In genomic region chr1:202010042-202011015, GRCh38 we compare ENCODE assay signal across 1 cellular context.
TF ChIP-seq lines count a peak whose summit lies in the region.

Gene ELF3 (plus strand): TSS chr1:202010587. CDS start chr1:202011137, 550 bp downstream.

TF ChIP-seq in HepG2, 621 proteins besides CTCF, POLR2A, EP300 and RAD21 (continued from another document and continues in another):
- TF ChIP-seq ZNF224 (CRISPR knock-in tag; IDR thresholded peaks at IDR 0.05) (0 out of 2 replicates have a peak, but pooled peaks have one; percentile 49), ZNF772 (CRISPR knock-in tag; IDR thresholded peaks at IDR 0.05) (peak; percentile 92), DR1 (CRISPR knock-in tag; IDR thresholded peaks at IDR 0.05) (peak; percentile 99), STAT6 (CRISPR knock-in tag; IDR thresholded peaks at IDR 0.05; ENCODE audit: borderline replicate concordance) (no peak; the same call in 1 of the 2 replicates), ZSCAN21 (CRISPR knock-in tag; IDR thresholded peaks at IDR 0.05; ENCODE audit: borderline replicate concordance) (peak; percentile 54; the same call in 1 of the 2 replicates), ZBTB33 (CRISPR knock-in tag; IDR thresholded peaks at IDR 0.05) (no peak), SP1 (IDR thresholded peaks at IDR 0.05) (no peak), SP1 (CRISPR knock-in tag; IDR thresholded peaks at IDR 0.05) (peak; percentile 40; the same call in 1 of the 2 replicates), ZNF44 (CRISPR knock-in tag; IDR thresholded peaks at IDR 0.05) (no peak; the same call in 1 of the 2 replicates), MEF2D (CRISPR knock-in tag; IDR thresholded peaks at IDR 0.05) (peak; percentile 66), ZNF563 (CRISPR knock-in tag; IDR thresholded peaks at IDR 0.05) (peak; percentile 42; the same call in 1 of the 2 replicates), MBNL3 (CRISPR knock-in tag; conservative IDR thresholded peaks at IDR 0.05) (no peak), ZNF788 (CRISPR knock-in tag; IDR thresholded peaks at IDR 0.05; ENCODE audit: borderline replicate concordance) (0 out of 2 replicates have a peak, but pooled peaks have one; percentile 29), ZBTB40 (IDR thresholded peaks at IDR 0.05) (no peak), ZBTB40 (CRISPR knock-in tag; IDR thresholded peaks at IDR 0.05) (no peak), RBM39 (IDR thresholded peaks at IDR 0.05; ENCODE audit: low read depth, low read length, poor library complexity, severe bottlenecking) (no peak), ZNF318 (CRISPR knock-in tag; IDR thresholded peaks at IDR 0.05) (peak; percentile 34; the same call in 1 of the 2 replicates), ZNF616 (CRISPR knock-in tag; IDR thresholded peaks at IDR 0.05; ENCODE audit: low read depth) (peak; percentile 87; the same call in 1 of the 2 replicates), ZNF609 (CRISPR knock-in tag; IDR thresholded peaks at IDR 0.05; ENCODE audit: borderline replicate concordance) (peak; percentile 29; the same call in 1 of the 2 replicates), KAT2B (IDR thresholded peaks at IDR 0.05; ENCODE audit: borderline replicate concordance, low read depth, low read length) (no peak), ZNF431 (CRISPR knock-in tag; IDR thresholded peaks at IDR 0.05; ENCODE audit: borderline replicate concordance, low read depth) (peak; percentile 69; the same call in 1 of the 2 replicates), NFE2 (CRISPR knock-in tag; IDR thresholded peaks at IDR 0.05) (no peak)
